In the genomic region with DNA sequence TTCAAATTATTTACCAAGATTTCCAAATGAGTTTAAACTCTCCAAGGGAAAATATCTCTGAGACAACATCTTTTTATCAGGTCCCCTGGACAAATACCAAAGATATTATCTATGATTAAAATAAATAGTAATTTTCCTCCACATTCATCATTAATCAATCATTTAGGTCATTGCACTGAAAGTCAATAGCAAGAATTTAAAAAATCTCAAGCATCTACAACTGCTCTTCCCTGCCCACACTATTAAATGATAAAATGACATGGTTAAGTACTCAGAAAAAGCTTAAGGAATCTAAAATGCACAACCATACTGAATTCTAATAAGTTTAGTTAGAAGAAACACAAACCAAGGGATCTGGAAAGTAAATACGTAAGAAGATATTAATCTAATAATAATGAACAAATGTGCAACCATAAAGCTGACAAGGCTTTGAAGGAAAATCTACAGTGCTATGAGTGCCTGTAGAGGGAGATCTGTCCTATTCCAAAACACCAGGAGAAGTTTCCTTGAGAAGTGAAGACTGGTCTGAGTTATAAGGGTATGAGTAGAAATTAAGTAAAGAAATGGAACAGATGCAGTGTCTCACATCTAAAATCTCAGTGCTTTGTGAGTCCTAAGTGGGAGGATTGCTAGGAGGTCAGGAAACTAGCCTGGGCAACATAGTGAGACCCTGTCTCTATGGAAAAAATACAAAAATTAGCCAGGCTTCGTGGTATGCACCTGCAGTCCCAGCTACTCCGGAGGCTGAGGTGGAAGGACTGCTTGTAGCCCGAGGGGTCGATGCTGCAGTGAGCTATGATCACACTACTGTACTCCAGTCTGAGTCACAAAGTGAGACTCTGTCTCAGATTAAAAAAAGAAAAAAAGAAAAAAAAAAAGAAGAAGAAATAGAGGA, we compare ENCODE assay signal across 1 cellular context.
TF ChIP-seq lines count a peak whose summit lies in the region.

No MANE protein-coding gene starts in this region.

TF ChIP-seq in IMR-90, 13 proteins besides CTCF, POLR2A, EP300 and RAD21:
- TF ChIP-seq MAFK (IDR thresholded peaks at IDR 0.05; ENCODE audit: low read depth, low read length) (no peak), SMC3 (IDR thresholded peaks at IDR 0.05; ENCODE audit: low read depth, low read length) (no peak), CHD1 (IDR thresholded peaks at IDR 0.05; ENCODE audit: low read depth, low read length) (no peak), RFX5 (IDR thresholded peaks at IDR 0.05; ENCODE audit: low read depth, low read length) (no peak), CEBPB (IDR thresholded peaks at IDR 0.05; ENCODE audit: low read depth, low read length) (no peak), NFE2L2 (IDR thresholded peaks at IDR 0.05; ENCODE audit: low read depth, low read length) (no peak), MAZ (IDR thresholded peaks at IDR 0.05; ENCODE audit: borderline replicate concordance, low read depth, low read length) (no peak), MXI1 (IDR thresholded peaks at IDR 0.05; ENCODE audit: borderline replicate concordance, low read depth, low read length) (no peak), RCOR1 (IDR thresholded peaks at IDR 0.05; ENCODE audit: insufficient replicate concordance, low read length) (no peak), BHLHE40 (IDR thresholded peaks at IDR 0.05; ENCODE audit: low read depth, low read length) (no peak), FOS (IDR thresholded peaks at IDR 0.05; ENCODE audit: low read depth, low read length) (no peak)
- TF ChIP-seq, protein P1, sequence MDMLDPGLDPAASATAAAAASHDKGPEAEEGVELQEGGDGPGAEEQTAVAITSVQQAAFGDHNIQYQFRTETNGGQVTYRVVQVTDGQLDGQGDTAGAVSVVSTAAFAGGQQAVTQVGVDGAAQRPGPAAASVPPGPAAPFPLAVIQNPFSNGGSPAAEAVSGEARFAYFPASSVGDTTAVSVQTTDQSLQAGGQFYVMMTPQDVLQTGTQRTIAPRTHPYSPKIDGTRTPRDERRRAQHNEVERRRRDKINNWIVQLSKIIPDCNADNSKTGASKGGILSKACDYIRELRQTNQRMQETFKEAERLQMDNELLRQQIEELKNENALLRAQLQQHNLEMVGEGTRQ (IDR thresholded peaks at IDR 0.05; ENCODE audit: low read depth, low read length) = no peak
- TF ChIP-seq, protein P2, sequence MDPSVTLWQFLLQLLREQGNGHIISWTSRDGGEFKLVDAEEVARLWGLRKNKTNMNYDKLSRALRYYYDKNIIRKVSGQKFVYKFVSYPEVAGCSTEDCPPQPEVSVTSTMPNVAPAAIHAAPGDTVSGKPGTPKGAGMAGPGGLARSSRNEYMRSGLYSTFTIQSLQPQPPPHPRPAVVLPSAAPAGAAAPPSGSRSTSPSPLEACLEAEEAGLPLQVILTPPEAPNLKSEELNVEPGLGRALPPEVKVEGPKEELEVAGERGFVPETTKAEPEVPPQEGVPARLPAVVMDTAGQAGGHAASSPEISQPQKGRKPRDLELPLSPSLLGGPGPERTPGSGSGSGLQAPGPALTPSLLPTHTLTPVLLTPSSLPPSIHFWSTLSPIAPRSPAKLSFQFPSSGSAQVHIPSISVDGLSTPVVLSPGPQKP (IDR thresholded peaks at IDR 0.05; ENCODE audit: borderline replicate concordance, low read depth, low read length) = no peak
